Comparison of ENCODE assay signal across 8 cellular contexts in the genomic region with DNA sequence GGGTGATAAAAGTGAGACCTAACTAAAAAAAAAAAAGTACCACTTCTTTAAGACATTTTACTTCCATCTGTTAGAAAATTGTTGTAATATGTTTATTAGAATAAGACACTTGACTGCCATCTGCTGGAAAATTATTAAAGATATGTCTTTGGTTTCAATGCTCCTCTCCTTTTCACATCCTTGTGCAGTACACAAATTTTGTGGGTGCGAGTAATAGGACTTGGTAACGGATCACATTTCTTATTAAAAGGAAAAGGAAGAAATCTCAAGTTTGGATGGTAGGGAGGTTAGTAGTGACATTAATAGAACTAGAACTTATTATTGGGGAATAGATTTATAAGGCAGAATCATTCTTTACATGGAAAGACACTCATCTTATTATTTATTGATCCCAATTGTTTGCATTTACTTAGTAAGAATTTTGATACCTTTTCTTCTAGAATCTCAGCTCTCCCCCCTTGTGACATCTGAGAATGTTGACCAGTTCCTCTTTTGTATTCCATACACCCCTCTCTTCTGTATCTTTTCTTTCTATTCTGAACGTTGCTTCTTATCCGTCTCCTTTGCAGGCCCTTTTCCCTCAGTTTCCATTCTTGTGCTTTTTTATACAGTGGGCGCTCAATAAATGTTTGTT.
DNase-seq lines count a peak whose midpoint lies in the region; ATAC-seq and TF ChIP-seq lines count a peak whose summit lies in the region.

No MANE protein-coding gene starts in this region.

- no peak for DNase-seq in activated naive CD4-positive, alpha-beta T cell treated with anti-CD3 and anti-CD28 coated beads, Interleukin-2, amount 10 ng/mL, durations not matched to agents 7 days and 5 days
- no peak for DNase-seq in activated naive CD4-positive, alpha-beta T cell (lab: John Stamatoyannopoulos, UW)
- no peak for DNase-seq in T-helper 2 cell treated with Interferon-gamma antibody and Interleukin-4, amounts not matched to agents 5 μg/mL and 100 μg/mL, for 36 hours (ENCODE audit: low spot score)
- DNase-seq in fibroblast of pulmonary artery (ENCODE audit: low read depth): peak; percentile 74

- no peaks in the 10 kb centered on the region for H4K20me1 ChIP-seq in Loucy (ENCODE audit: insufficient read depth, low read length, poor library complexity, severe bottlenecking)

- no peaks in the 10 kb centered on the region for H3K9me3 Mint-ChIP-seq in activated naive CD4-positive, alpha-beta T cell treated with anti-CD3 and anti-CD28 coated beads, Interleukin-2, amount 10 ng/mL, durations not matched to agents 7 days and 5 days
- no peaks in the 10 kb centered on the region for H3K9me3 Mint-ChIP-seq in T-helper 2 cell treated with Interferon-gamma antibody and Interleukin-4, amounts not matched to agents 5 μg/mL and 100 μg/mL, for 36 hours

- ATAC-seq in HG03378 (IDR thresholded peaks at IDR 0.05; ENCODE audit: unreplicated experiment) (no peak), HG03139 (IDR thresholded peaks at IDR 0.05; ENCODE audit: unreplicated experiment) (no peak)

- H3K27ac Mint-ChIP-seq in activated naive CD4-positive, alpha-beta T cell treated with anti-CD3 and anti-CD28 coated beads, Interleukin-2, amount 10 ng/mL, durations not matched to agents 7 days and 5 days: peak overlapping the region; percentile 97
- H3K27ac Mint-ChIP-seq in T-helper 2 cell treated with Interferon-gamma antibody and Interleukin-4, amounts not matched to agents 5 μg/mL and 100 μg/mL, for 36 hours: peak overlapping the region; percentile 93

- peak overlapping the region; percentile 85 for H3K4me3 Mint-ChIP-seq in activated naive CD4-positive, alpha-beta T cell treated with anti-CD3 and anti-CD28 coated beads, Interleukin-2, amount 10 ng/mL, durations not matched to agents 7 days and 5 days
- H3K4me3 Mint-ChIP-seq in T-helper 2 cell treated with Interferon-gamma antibody and Interleukin-4, amounts not matched to agents 5 μg/mL and 100 μg/mL, for 36 hours: peak overlapping the region; percentile 95

- peaks cover 39% of the 10 kb centered on the region for H3K4me1 Mint-ChIP-seq in activated naive CD4-positive, alpha-beta T cell treated with anti-CD3 and anti-CD28 coated beads, Interleukin-2, amount 10 ng/mL, durations not matched to agents 7 days and 5 days
- H3K4me1 Mint-ChIP-seq in T-helper 2 cell treated with Interferon-gamma antibody and Interleukin-4, amounts not matched to agents 5 μg/mL and 100 μg/mL, for 36 hours (ENCODE audit: low read depth): peaks cover 36% of the 10 kb centered on the region

- no peaks in the 10 kb centered on the region for H3K9me2 ChIP-seq in Loucy (replicated peaks; ENCODE audit: low read depth, low read length)

- no peaks in the 10 kb centered on the region for H3K79me2 ChIP-seq in Loucy (ENCODE audit: insufficient read depth, low read length)

- H2AFZ ChIP-seq in Loucy (ENCODE audit: low read length): peak overlapping the region; percentile 83; the same call in 1 of the 2 replicates

- peak overlapping the region; percentile 70 for H3K27ac ChIP-seq in rectal smooth muscle tissue (ENCODE audit: low read depth, low read length)

- H3K36me3 ChIP-seq in Loucy (ENCODE audit: insufficient read depth, low read length) (no peaks in the 10 kb centered on the region), rectal smooth muscle tissue (ENCODE audit: control insufficient read depth, insufficient read depth, low read length) (no peaks in the 10 kb centered on the region)

- no peaks in the 10 kb centered on the region for H3K27me3 Mint-ChIP-seq in activated naive CD4-positive, alpha-beta T cell treated with anti-CD3 and anti-CD28 coated beads, Interleukin-2, amount 10 ng/mL, durations not matched to agents 7 days and 5 days
- H3K27me3 Mint-ChIP-seq in T-helper 2 cell treated with Interferon-gamma antibody and Interleukin-4, amounts not matched to agents 5 μg/mL and 100 μg/mL, for 36 hours (ENCODE audit: low read depth): no peaks in the 10 kb centered on the region

- CTCF ChIA-PET in activated naive CD4-positive, alpha-beta T cell treated with anti-CD3 and anti-CD28 coated beads, Interleukin-2, amount 10 ng/mL, durations not matched to agents 7 days and 5 days (lab: Charles Lee): interaction anchor here (0.6 to 5.1 kb wide), 12 partner anchors 11 to 437 kb away, joined by 3 to 62 read pairs (median 5); partner anchors contain the start of gene RPA3

- H3K27me3 ChIP-seq in Loucy (ENCODE audit: insufficient read depth, low read length, poor library complexity, severe bottlenecking): no peaks in the 10 kb centered on the region
- no peaks in the 10 kb centered on the region for H3K27me3 ChIP-seq in rectal smooth muscle tissue (ENCODE audit: control insufficient read depth, insufficient read depth, low read length)

- no peaks in the 10 kb centered on the region for H3K9me3 ChIP-seq in Loucy (ENCODE audit: insufficient read depth, low read depth, low read length)

- H3K4me3 ChIP-seq in Loucy (ENCODE audit: low read length, poor library complexity, severe bottlenecking): peak overlapping the region; percentile 75
- peak overlapping the region; percentile 59 for H3K4me3 ChIP-seq in fibroblast of pulmonary artery (replicated peaks; ENCODE audit: low read depth, low read length)
- H3K4me3 ChIP-seq in rectal smooth muscle tissue (ENCODE audit: low read length): peak overlapping the region; percentile 60

- H3K36me3 Mint-ChIP-seq in activated naive CD4-positive, alpha-beta T cell treated with anti-CD3 and anti-CD28 coated beads, Interleukin-2, amount 10 ng/mL, durations not matched to agents 7 days and 5 days: no peaks in the 10 kb centered on the region
- no peaks in the 10 kb centered on the region for H3K36me3 Mint-ChIP-seq in T-helper 2 cell treated with Interferon-gamma antibody and Interleukin-4, amounts not matched to agents 5 μg/mL and 100 μg/mL, for 36 hours (ENCODE audit: low read depth)

- H3K4me2 ChIP-seq in Loucy (ENCODE audit: low read depth, low read length, poor library complexity, severe bottlenecking): peak overlapping the region; percentile 86

- TF ChIP-seq CTCF in Loucy (conservative IDR thresholded peaks at IDR 0.05; ENCODE audit: low read length) (peak; percentile 62), fibroblast of pulmonary artery (IDR thresholded peaks at IDR 0.05; ENCODE audit: low read length, missing control alignments) (peak; percentile 35)

- H3K9ac ChIP-seq in Loucy (ENCODE audit: low read depth, low read length, poor library complexity, severe bottlenecking) (peak overlapping the region; percentile 69), rectal smooth muscle tissue (ENCODE audit: low read length) (no peak overlapping the region)

- H3K4me1 ChIP-seq in Loucy (ENCODE audit: insufficient read depth, low read length, poor library complexity, severe bottlenecking) (peaks cover 42% of the 10 kb centered on the region), rectal smooth muscle tissue (ENCODE audit: control insufficient read depth, insufficient read depth, low read length) (peaks cover 14% of the 10 kb centered on the region)

- no peaks in the 10 kb centered on the region for H3F3A ChIP-seq in Loucy (ENCODE audit: low read depth)
